In the genomic region with DNA sequence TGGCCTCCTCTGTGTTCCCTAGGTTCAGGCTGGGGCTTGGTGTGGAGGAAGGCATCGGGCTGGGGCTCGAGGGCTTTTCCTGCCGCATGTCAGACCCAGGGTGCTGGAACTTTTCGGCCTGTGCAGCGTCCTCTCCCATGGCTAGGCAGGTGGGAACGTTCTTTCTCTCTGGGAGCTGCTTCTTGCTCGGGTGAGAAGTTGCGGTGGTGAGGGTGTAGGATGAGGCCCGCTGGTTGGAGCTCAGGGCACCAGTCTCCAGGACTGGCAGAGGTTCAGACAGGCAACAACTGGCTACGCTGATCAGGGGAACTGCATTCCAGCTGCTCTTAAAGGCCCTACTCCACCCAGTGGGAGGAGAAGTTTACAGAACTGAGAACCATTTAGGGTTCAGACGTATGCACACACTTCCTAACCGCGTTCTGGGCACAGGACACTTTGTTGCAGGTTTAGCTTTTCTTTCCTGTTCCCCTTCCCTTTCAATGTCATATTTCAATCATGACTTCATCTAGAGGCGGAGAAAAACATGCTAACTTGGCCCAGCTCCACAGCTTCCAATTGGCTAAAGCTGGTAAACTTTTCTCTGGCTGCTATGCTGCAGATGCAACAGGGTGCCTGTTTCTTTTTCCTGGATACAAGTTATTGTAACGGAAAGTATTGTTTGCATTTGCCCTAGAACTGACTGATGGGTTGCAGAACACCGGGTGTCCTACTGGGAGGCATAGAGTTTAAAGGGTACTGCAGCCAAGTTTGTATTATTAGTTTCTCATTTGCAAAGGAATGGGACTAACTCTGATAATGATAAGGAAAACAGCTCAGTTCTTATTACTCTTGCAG, we compare ENCODE assay signal across 10 cellular contexts. TPM values are rescaled to one million over a fixed set of nuclear protein-coding genes. Genes with fewer than 3 reads are reported as not detected.
A peak's percentile ranks its signal among the peaks of the same experiment; 100 is the strongest.
DNase-seq lines count a peak whose midpoint lies in the region; ATAC-seq, FAIRE-seq and TF ChIP-seq lines count a peak whose summit lies in the region.
"Had no signal": no experiment of that assay in that cellular context is flagged by ENCODE, and none has a peak within 500 bp of the region (broad histone marks: within the 10 kb centered on the region; RNA-seq: fewer than 3 reads in every experiment).

A gene with protein sequence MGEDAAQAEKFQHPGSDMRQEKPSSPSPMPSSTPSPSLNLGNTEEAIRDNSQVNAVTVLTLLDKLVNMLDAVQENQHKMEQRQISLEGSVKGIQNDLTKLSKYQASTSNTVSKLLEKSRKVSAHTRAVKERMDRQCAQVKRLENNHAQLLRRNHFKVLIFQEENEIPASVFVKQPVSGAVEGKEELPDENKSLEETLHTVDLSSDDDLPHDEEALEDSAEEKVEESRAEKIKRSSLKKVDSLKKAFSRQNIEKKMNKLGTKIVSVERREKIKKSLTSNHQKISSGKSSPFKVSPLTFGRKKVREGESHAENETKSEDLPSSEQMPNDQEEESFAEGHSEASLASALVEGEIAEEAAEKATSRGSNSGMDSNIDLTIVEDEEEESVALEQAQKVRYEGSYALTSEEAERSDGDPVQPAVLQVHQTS (minus strand): TSS at position 302 of the 834 bp plus-strand sequence. CDS start 163 bp downstream, at position 139.

- peak within 1 kb of the TSS; percentile 97 for H3K27ac ChIP-seq in RWPE1
- H3K27ac ChIP-seq in fibroblast of lung (ENCODE audit: insufficient read depth, low read length), result peak within 1 kb of the TSS; percentile 74
- H3K27ac ChIP-seq in pancreas, result peak within 1 kb of the TSS in 2 of 4 donors; percentile 46 to 57
- H3K27ac ChIP-seq: BLaER1 had no signal

- CTCF ChIA-PET in RWPE1 (lab: Yijun Ruan, JAX), result no interaction called here
- CTCF ChIA-PET in activated CD4-positive, alpha-beta T cell treated with anti-CD3 and anti-CD28 coated beads, Interleukin-2, amount 10 ng/mL, durations not matched to agents 7 days and 5 days (lab: Charles Lee), result interaction anchor here (0.6 to 0.8 kb wide), 2 partner anchors 40 to 488 kb away, joined by 3 to 4 read pairs; no protein-coding TSS in a partner anchor

- ATAC-seq in pancreas, result peak; percentile 51 to 85 (median 80)

- no peak within 1 kb of the TSS for H3K4me3 Mint-ChIP-seq in activated CD4-positive, alpha-beta T cell treated with anti-CD3 and anti-CD28 coated beads, Interleukin-2, amount 10 ng/mL, durations not matched to agents 7 days and 5 days

- FAIRE-seq in pancreas (lab: Jason Lieb, UNC), result no peak

- POLR2A ChIA-PET in RWPE1 (lab: Yijun Ruan, JAX; ENCODE audit: low non-redundant PET), result no interaction called here
- POLR2A ChIA-PET in activated CD4-positive, alpha-beta T cell treated with anti-CD3 and anti-CD28 coated beads, Interleukin-2, amount 10 ng/mL, durations not matched to agents 7 days and 5 days (lab: Charles Lee), result no interaction called here

- no peaks in the 10 kb centered on the region for H3K9me3 Mint-ChIP-seq in activated CD4-positive, alpha-beta T cell treated with anti-CD3 and anti-CD28 coated beads, Interleukin-2, amount 10 ng/mL, durations not matched to agents 7 days and 5 days

- peaks cover 2% of the 10 kb centered on the region for H3K4me1 Mint-ChIP-seq in activated CD4-positive, alpha-beta T cell treated with anti-CD3 and anti-CD28 coated beads, Interleukin-2, amount 10 ng/mL, durations not matched to agents 7 days and 5 days

- H4K20me1 ChIP-seq in fibroblast of lung (ENCODE audit: control insufficient read depth, extremely low read depth, insufficient read depth, low read length), result no peaks in the 10 kb centered on the region
- H4K20me1 ChIP-seq: BLaER1 had no signal

- H3K27me3 ChIP-seq in fibroblast of lung (ENCODE audit: control insufficient read depth, insufficient read depth, low read length) (no peaks in the 10 kb centered on the region), pancreas (no peaks in the 10 kb centered on the region)
- H3K27me3 ChIP-seq: BLaER1 had no signal

- intact Hi-C loops in pancreas (cut with DNase I), result no loop called here

- no peaks in the 10 kb centered on the region for H3K36me3 ChIP-seq in fibroblast of lung (ENCODE audit: control insufficient read depth, insufficient read depth, low read length)
- H3K36me3 ChIP-seq in pancreas, result no peaks in the 10 kb centered on the region
- H3K36me3 ChIP-seq: BLaER1 had no signal

- DNase-seq in NCI-H2029 (lab: John Stamatoyannopoulos, UW) (peak; percentile 40), NCI-H2029 treated with DMSO at 0.1 percent for 48 hours (lab: John Stamatoyannopoulos, UW) (no peak), RWPE1 (ENCODE audit: low spot score) (peak; percentile 69), fibroblast of lung (ENCODE audit: low read depth in 2 of 2) (peak; percentile 72 to 96), pancreas (peak in 2 of 6 donors; percentile 44 to 53), NCI-H1417 treated with DMSO at 0.1 percent for 48 hours (lab: John Stamatoyannopoulos, UW) (no peak), OCI-M2 (lab: John Stamatoyannopoulos, UW; ENCODE audit: unreplicated experiment) (no peak)
- no peak for DNase-seq in activated CD4-positive, alpha-beta T cell treated with anti-CD3 and anti-CD28 coated beads, Interleukin-2, amount 10 ng/mL, durations not matched to agents 7 days and 5 days

- peak within 1 kb of the TSS; percentile 64 for H3K9ac ChIP-seq in fibroblast of lung (ENCODE audit: insufficient read depth, low read length)
- H3K9ac ChIP-seq: BLaER1 had no signal

- no peak within 1 kb of the TSS for H3K27ac Mint-ChIP-seq in activated CD4-positive, alpha-beta T cell treated with anti-CD3 and anti-CD28 coated beads, Interleukin-2, amount 10 ng/mL, durations not matched to agents 7 days and 5 days

- peak within 1 kb of the TSS; percentile 95 for H3K4me2 ChIP-seq in fibroblast of lung (ENCODE audit: extremely low read depth, insufficient read depth, low read length)
- H3K4me2 ChIP-seq: BLaER1 had no signal

- peaks cover 33% of the 10 kb centered on the region for H3K79me2 ChIP-seq in fibroblast of lung (ENCODE audit: control insufficient read depth, insufficient read depth, low read length)

- 21 to 28% methylated on average over 16 of the region's 16 CpGs for WGBS in pancreas, 2 donors

- no peaks in the 10 kb centered on the region for H3K36me3 Mint-ChIP-seq in activated CD4-positive, alpha-beta T cell treated with anti-CD3 and anti-CD28 coated beads, Interleukin-2, amount 10 ng/mL, durations not matched to agents 7 days and 5 days (ENCODE audit: low read depth)

- H3K4me1 ChIP-seq in fibroblast of lung (ENCODE audit: control insufficient read depth, extremely low read depth, insufficient read depth, low read length) (peaks cover 2% of the 10 kb centered on the region), pancreas (peaks cover 0 to 3% (median 0%) of the 10 kb centered on the region in 3 donors)
- H3K4me1 ChIP-seq: BLaER1 had no signal

- no peak for TF ChIP-seq CTCF in RWPE1 (conservative IDR thresholded peaks at IDR 0.05; ENCODE audit: low read depth)
- peak; percentile 5 to 14 for TF ChIP-seq CTCF in fibroblast of lung (conservative IDR thresholded peaks at IDR 0.05 in 1 of 2, IDR thresholded peaks at IDR 0.05 in 1 of 2; ENCODE audit: low read depth in 1 of 2, low read length in 2 of 2)
- no peak for TF ChIP-seq CTCF in pancreas (IDR thresholded peaks at IDR 0.05)

- H3K4me3 ChIP-seq in fibroblast of lung (replicated peaks in 1 of 4; ENCODE audit: control extremely low read depth in 1 of 4, insufficient read depth in 1 of 4, low read depth in 3 of 4, low read length in 4 of 4), result peak within 1 kb of the TSS; percentile 63 to 85 (median 74)
- peak within 1 kb of the TSS in 2 of 4 donors; percentile 19 to 30 for H3K4me3 ChIP-seq in pancreas
- H3K4me3 ChIP-seq: BLaER1 had no signal

- peak within 1 kb of the TSS; percentile 23 for H2AFZ ChIP-seq in fibroblast of lung (ENCODE audit: low read length)

- H3K27me3 Mint-ChIP-seq in activated CD4-positive, alpha-beta T cell treated with anti-CD3 and anti-CD28 coated beads, Interleukin-2, amount 10 ng/mL, durations not matched to agents 7 days and 5 days, result peaks cover 56% of the 10 kb centered on the region

- H3K9me3 ChIP-seq in fibroblast of lung (ENCODE audit: control insufficient read depth, insufficient read depth, low read depth, low read length) (no peaks in the 10 kb centered on the region), pancreas (no peaks in the 10 kb centered on the region)
- H3K9me3 ChIP-seq: BLaER1 had no signal

RNA-seq across cellular contexts. Expression of the gene that starts here (rescaled TPM):
- total RNA-seq in fibroblast of lung, result 12.6 and 28.1 TPM in 2 replicates
- 25.1 and 26.4 TPM in 2 replicates for polyA plus RNA-seq in fibroblast of lung
- polyA plus RNA-seq in fibroblast of lung (2012), result 23.0 TPM in 2 replicates
- polyA minus RNA-seq in fibroblast of lung (ENCODE audit: low replicate concordance), result 14.7 and 15.2 TPM in 2 replicates
- 1 to 10 TPM; 1.3 to 5.6 (median 4.6) TPM for total RNA-seq in pancreas
- 1 to 10 TPM; 4.2 to 7.0 TPM for polyA plus RNA-seq in pancreas
- total RNA-seq in activated CD4-positive, alpha-beta T cell treated with anti-CD3 and anti-CD28 coated beads, Interleukin-2, amount 10 ng/mL, durations not matched to agents 7 days and 5 days, result not detected
- total RNA-seq: T-helper 1 cell treated with Interleukin-12 subunit alpha and Interleukin-12 subunit beta and Interleukin-4 antibody, amounts not matched to agents 30 ng/mL and 1 ng/mL, for 36 hours had no signal

Comparison
In these comparisons a context has a peak if more than half of its experiments do, and no peak if none do; other contexts are left out.
1. DNase-seq: peak in NCI-H2029 (single experiment), RWPE1 (single experiment) and fibroblast of lung (2 of 2); none in NCI-H2029 treated with DMSO at 0.1 percent for 48 hours (single experiment), NCI-H1417 treated with DMSO at 0.1 percent for 48 hours (single experiment), activated CD4-positive, alpha-beta T cell treated with anti-CD3 and anti-CD28 coated beads, Interleukin-2, amount 10 ng/mL, durations not matched to agents 7 days and 5 days (single experiment) and OCI-M2 (single experiment).
2. CTCF ChIP-seq: peak in fibroblast of lung (2 of 2); none in RWPE1 (single experiment) and pancreas (0 of 4).